ENCODE assay signal across 8 cellular contexts in the genomic region with DNA sequence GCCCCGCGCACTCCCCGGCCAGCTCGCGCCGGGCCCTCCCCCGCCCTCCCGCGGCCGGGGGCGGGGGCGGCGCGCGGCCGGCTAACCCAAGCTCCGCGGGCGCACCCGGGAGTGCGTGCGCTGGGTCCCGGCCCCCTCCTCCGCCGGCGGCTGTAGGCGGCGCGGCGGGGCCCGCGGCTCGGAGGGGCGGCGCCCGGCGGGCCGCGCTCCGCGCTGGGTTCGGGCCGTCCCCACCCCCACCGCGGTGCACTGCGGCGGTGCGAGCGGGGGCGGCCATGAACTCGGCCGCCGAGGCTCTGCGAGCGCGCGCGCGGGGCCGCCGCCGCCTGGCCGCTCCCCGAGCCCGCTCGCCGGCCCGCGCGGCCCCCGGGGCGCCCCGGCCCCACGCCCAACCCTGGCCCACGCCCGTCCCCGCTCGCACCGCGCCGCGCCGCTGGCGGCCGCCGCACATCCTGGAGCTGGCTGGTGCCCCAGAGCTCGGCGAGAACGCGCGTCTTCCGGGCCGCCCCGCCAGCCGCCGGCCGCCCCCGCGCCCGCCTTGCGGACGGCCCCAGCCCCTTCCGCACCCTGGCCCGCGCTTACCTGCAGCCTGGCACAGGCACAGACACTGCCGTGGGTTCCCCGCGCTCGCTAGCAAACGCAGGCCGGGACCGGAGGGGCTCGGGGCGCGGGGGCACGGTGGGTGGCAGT. TPM values are rescaled to one million over a fixed set of nuclear protein-coding genes. Genes with fewer than 3 reads are reported as not detected.
DNase-seq lines count a peak whose midpoint lies in the region; ATAC-seq and TF ChIP-seq lines count a peak whose summit lies in the region.

A gene with protein sequence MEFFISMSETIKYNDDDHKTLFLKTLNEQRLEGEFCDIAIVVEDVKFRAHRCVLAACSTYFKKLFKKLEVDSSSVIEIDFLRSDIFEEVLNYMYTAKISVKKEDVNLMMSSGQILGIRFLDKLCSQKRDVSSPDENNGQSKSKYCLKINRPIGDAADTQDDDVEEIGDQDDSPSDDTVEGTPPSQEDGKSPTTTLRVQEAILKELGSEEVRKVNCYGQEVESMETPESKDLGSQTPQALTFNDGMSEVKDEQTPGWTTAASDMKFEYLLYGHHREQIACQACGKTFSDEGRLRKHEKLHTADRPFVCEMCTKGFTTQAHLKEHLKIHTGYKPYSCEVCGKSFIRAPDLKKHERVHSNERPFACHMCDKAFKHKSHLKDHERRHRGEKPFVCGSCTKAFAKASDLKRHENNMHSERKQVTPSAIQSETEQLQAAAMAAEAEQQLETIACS (minus strand): TSS at position 496 of the 690 bp plus-strand sequence. CDS start 2,480 bp downstream, outside the sequence.

- peak within 1 kb of the TSS; percentile 92 for H2AFZ ChIP-seq in GM23338

- DNase-seq in GM10266 (ENCODE audit: extremely low spot score) = peak; percentile 87
- DNase-seq in GM23338 (ENCODE audit: low spot score) = peak; percentile 56
- peak; percentile 46 for DNase-seq in M059J (ENCODE audit: low read depth)
- peak; percentile 18 to 74 (median 61) for DNase-seq in activated CD4-positive, CD25-positive, alpha-beta regulatory T cell (lab: John Stamatoyannopoulos, UW)
- DNase-seq in caudate nucleus (lab: John Stamatoyannopoulos, UW) = peak in 42 of 61 donors; percentile 14 to 79 (median 55)
- peak; percentile 55 for DNase-seq in iris pigment epithelial cell (ENCODE audit: low read depth)
- peak; percentile 70 for DNase-seq in stimulated activated CD4-positive, alpha-beta T cell treated with anti-CD3 and anti-CD28 coated beads, Interleukin-12 subunit alpha, Interleukin-12 subunit beta, amount 100 ng/mL, for 4 hours
- DNase-seq in AML-193 (lab: John Stamatoyannopoulos, UW) = no peak

- H4K20me1 ChIP-seq in GM23338 (replicated peaks; ENCODE audit: insufficient read depth) = peaks cover 4% of the 10 kb centered on the region; the same call in 1 of the 2 replicates

- peaks cover 9% of the 10 kb centered on the region; the same call in 1 of the 2 replicates for H3F3A ChIP-seq in GM23338 (replicated peaks; ENCODE audit: low read depth)

- H3K4me1 ChIP-seq in GM23338 (ENCODE audit: insufficient read depth) = peaks cover 11% of the 10 kb centered on the region

- TF ChIP-seq CTCF in GM10266 (IDR thresholded peaks at IDR 0.05; ENCODE audit: control insufficient read depth, insufficient read depth, low read depth, missing control alignments) (no peak), GM23338 (conservative IDR thresholded peaks at IDR 0.05; ENCODE audit: low read depth in 2 of 2) (no peak)

- no peaks in the 10 kb centered on the region; the same call in 2 of the 3 replicates for H3K9me3 Mint-ChIP-seq in GM23338

- H3K9me2 ChIP-seq in GM23338 (ENCODE audit: insufficient read depth) = no peaks in the 10 kb centered on the region

- H3K27ac ChIP-seq in GM23338 (ENCODE audit: low read depth) (peak within 1 kb of the TSS; percentile 94), caudate nucleus (ENCODE audit: low read depth, low read length) (peak within 1 kb of the TSS; percentile 98)

- ATAC-seq in GM23338 = peak; percentile 23

- peaks cover 17% of the 10 kb centered on the region for H3K36me3 Mint-ChIP-seq in GM23338 (ENCODE audit: low read depth)

- peak within 1 kb of the TSS; percentile 89 for H3K4me2 ChIP-seq in GM23338

- peak within 1 kb of the TSS; percentile 96 for H3K4me3 ChIP-seq in GM23338

- H3K4me3 Mint-ChIP-seq in GM23338 = peak within 1 kb of the TSS; percentile 89

- H3K4me1 Mint-ChIP-seq in GM23338 = peaks cover 14% of the 10 kb centered on the region

- H3K27me3 Mint-ChIP-seq in GM23338 (ENCODE audit: insufficient read depth, low read depth, poor library complexity) = peaks cover 20% of the 10 kb centered on the region

- H3K36me3 ChIP-seq in GM23338 (ENCODE audit: insufficient read depth) = peaks cover 19% of the 10 kb centered on the region; the same call in 1 of the 2 replicates

- H3K27me3 ChIP-seq in GM23338 (ENCODE audit: insufficient read depth) = peaks cover 16% of the 10 kb centered on the region

- H3K79me2 ChIP-seq in GM23338 (replicated peaks; ENCODE audit: insufficient read depth) = peaks cover 19% of the 10 kb centered on the region

- H3K27ac Mint-ChIP-seq in GM23338 = peak within 1 kb of the TSS; percentile 96

TF ChIP-seq in GM23338, 12 proteins besides CTCF, POLR2A, EP300 and RAD21 (continues in another document):
- no peak for TF ChIP-seq CREB1 (CRISPR knock-in tag; IDR thresholded peaks at IDR 0.05; ENCODE audit: low read depth)
- TF ChIP-seq POLR2AphosphoS5 (IDR thresholded peaks at IDR 0.05; ENCODE audit: low read depth) = no peak; the same call in 1 of the 2 replicates
- TF ChIP-seq STAT1 (IDR thresholded peaks at IDR 0.05; ENCODE audit: unreplicated experiment) = no peak
- TF ChIP-seq, protein P1, sequence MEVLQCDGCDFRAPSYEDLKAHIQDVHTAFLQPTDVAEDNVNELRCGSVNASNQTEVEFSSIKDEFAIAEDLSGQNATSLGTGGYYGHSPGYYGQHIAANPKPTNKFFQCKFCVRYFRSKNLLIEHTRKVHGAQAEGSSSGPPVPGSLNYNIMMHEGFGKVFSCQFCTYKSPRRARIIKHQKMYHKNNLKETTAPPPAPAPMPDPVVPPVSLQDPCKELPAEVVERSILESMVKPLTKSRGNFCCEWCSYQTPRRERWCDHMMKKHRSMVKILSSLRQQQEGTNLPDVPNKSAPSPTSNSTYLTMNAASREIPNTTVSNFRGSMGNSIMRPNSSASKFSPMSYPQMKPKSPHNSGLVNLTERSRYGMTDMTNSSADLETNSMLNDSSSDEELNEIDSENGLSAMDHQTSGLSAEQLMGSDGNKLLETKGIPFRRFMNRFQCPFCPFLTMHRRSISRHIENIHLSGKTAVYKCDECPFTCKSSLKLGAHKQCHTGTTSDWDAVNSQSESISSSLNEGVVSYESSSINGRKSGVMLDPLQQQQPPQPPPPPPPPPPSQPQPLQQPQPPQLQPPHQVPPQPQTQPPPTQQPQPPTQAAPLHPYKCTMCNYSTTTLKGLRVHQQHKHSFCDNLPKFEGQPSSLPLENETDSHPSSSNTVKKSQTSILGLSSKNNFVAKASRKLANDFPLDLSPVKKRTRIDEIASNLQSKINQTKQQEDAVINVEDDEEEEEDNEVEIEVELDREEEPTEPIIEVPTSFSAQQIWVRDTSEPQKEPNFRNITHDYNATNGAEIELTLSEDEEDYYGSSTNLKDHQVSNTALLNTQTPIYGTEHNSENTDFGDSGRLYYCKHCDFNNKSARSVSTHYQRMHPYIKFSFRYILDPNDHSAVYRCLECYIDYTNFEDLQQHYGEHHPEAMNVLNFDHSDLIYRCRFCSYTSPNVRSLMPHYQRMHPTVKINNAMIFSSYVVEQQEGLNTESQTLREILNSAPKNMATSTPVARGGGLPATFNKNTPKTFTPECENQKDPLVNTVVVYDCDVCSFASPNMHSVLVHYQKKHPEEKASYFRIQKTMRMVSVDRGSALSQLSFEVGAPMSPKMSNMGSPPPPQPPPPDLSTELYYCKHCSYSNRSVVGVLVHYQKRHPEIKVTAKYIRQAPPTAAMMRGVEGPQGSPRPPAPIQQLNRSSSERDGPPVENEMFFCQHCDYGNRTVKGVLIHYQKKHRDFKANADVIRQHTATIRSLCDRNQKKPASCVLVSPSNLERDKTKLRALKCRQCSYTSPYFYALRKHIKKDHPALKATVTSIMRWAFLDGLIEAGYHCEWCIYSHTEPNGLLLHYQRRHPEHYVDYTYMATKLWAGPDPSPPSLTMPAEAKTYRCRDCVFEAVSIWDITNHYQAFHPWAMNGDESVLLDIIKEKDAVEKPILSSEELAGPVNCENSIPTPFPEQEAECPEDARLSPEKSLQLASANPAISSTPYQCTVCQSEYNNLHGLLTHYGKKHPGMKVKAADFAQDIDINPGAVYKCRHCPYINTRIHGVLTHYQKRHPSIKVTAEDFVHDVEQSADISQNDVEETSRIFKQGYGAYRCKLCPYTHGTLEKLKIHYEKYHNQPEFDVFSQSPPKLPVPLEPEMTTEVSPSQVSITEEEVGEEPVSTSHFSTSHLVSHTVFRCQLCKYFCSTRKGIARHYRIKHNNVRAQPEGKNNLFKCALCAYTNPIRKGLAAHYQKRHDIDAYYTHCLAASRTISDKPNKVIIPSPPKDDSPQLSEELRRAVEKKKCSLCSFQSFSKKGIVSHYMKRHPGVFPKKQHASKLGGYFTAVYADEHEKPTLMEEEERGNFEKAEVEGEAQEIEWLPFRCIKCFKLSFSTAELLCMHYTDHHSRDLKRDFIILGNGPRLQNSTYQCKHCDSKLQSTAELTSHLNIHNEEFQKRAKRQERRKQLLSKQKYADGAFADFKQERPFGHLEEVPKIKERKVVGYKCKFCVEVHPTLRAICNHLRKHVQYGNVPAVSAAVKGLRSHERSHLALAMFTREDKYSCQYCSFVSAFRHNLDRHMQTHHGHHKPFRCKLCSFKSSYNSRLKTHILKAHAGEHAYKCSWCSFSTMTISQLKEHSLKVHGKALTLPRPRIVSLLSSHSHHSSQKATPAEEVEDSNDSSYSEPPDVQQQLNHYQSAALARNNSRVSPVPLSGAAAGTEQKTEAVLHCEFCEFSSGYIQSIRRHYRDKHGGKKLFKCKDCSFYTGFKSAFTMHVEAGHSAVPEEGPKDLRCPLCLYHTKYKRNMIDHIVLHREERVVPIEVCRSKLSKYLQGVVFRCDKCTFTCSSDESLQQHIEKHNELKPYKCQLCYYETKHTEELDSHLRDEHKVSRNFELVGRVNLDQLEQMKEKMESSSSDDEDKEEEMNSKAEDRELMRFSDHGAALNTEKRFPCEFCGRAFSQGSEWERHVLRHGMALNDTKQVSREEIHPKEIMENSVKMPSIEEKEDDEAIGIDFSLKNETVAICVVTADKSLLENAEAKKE (CRISPR knock-in tag; IDR thresholded peaks at IDR 0.05) = no peak

RNA-seq across cellular contexts. Expression of the gene that starts here (rescaled TPM):
- total RNA-seq in GM23338 (2014; rRNA removed; shearing (Covaris generic)) = 14.0 and 16.8 TPM in 2 replicates
- polyA plus RNA-seq in GM23338 (2016; fragmentation: Nextera tagmentation; extraction: Ambion mirVana) = 5.2 and 6.0 TPM in 2 replicates
- total RNA-seq in M059J (2014; rRNA removed; shearing (Covaris generic)) = 11.4 and 11.7 TPM in 2 replicates

Comparison
In these comparisons a context has a peak if more than half of its experiments do, and no peak if none do; other contexts are left out.
1. DNase-seq: peak in GM10266 (single experiment), GM23338 (single experiment), M059J (single experiment), activated CD4-positive, CD25-positive, alpha-beta regulatory T cell (4 of 4), caudate nucleus (42 of 61), iris pigment epithelial cell (single experiment) and stimulated activated CD4-positive, alpha-beta T cell treated with anti-CD3 and anti-CD28 coated beads, Interleukin-12 subunit alpha, Interleukin-12 subunit beta, amount 100 ng/mL, for 4 hours (single experiment); none in AML-193 (0 of 2).